ENCODE assay signal across 8 cellular contexts in the genomic region with DNA sequence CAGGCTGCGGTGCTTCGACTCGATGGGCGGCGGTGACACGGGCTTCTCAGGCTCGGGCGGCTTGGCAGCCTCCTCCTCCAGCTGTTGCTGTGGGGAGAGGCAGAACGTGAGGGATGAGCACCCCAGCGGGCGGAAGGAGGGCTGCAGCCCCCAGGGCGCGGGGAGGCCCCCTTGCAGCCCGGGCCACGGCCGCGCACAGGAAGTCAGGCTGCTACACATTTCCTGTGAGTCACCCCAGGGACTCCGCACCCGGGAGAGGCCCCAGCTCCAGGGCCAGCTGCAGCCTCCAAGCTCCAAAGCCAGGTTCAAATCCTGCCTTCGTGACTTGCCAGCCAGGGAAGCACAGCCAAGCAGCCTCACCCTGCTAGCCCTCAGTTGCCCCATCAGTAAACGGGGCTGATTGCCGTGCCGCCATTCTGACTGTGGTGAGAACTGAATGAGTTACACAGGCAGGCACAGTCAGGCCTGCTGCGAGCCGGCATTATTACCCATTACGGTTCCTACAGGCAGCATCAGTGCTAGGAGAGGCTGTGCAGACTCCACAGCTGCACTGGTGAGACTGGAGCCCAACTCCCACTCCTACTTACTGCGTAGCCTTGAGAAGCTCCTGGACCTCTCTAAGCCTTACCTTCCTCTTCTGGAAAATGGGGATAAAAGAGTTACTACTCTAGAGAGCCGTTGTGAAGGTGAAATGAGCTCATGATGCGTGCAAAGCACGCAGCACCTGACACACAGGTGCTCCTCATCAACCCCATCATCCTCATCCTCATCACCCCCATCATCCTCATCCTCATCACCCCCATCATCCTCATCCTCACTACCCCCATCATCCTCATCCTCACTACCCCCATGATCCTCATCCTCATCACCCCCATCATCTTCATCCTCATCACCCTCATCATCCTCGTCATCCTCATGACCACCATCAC.
DNase-seq lines count a peak whose midpoint lies in the region; ATAC-seq lines count a peak whose summit lies in the region.

No MANE protein-coding gene starts in this region.

- H3K36me3 Mint-ChIP-seq in stimulated activated naive CD8-positive, alpha-beta T cell treated with anti-CD3 and anti-CD28 coated beads, Interleukin-15, Interleukin-2, amounts not matched to agents 100 ng/mL and 50 ng/mL, for 24 hours (ENCODE audit: low read depth) = peaks cover 48% of the 10 kb centered on the region

- H3K4me1 ChIP-seq in SJCRH30 (peaks cover 18% of the 10 kb centered on the region), mesenchymal stem cell (ENCODE audit: control insufficient read depth, insufficient read depth, low read depth, low read length) (peaks cover 49% of the 10 kb centered on the region)

- peak overlapping the region; percentile 19 for H2BK15ac ChIP-seq in mesenchymal stem cell (ENCODE audit: low read depth, poor library complexity, severe bottlenecking)

- peak overlapping the region; percentile 57 for H2AK5ac ChIP-seq in mesenchymal stem cell (ENCODE audit: low read length, severe bottlenecking)

- H4K91ac ChIP-seq in mesenchymal stem cell (ENCODE audit: low read length) = peak overlapping the region; percentile 96

- H3K9me3 Mint-ChIP-seq in stimulated activated naive CD8-positive, alpha-beta T cell treated with anti-CD3 and anti-CD28 coated beads, Interleukin-15, Interleukin-2, amounts not matched to agents 100 ng/mL and 50 ng/mL, for 24 hours = peaks cover 4% of the 10 kb centered on the region

- peaks cover 43% of the 10 kb centered on the region for H3K4me1 Mint-ChIP-seq in stimulated activated naive CD8-positive, alpha-beta T cell treated with anti-CD3 and anti-CD28 coated beads, Interleukin-15, Interleukin-2, amounts not matched to agents 100 ng/mL and 50 ng/mL, for 24 hours (ENCODE audit: low read depth)

- H3K27me3 Mint-ChIP-seq in stimulated activated naive CD8-positive, alpha-beta T cell treated with anti-CD3 and anti-CD28 coated beads, Interleukin-15, Interleukin-2, amounts not matched to agents 100 ng/mL and 50 ng/mL, for 24 hours = no peaks in the 10 kb centered on the region

- H3K4ac ChIP-seq in mesenchymal stem cell (ENCODE audit: low read depth in 1 of 2, low read length in 2 of 2) = peak overlapping the region; percentile 92 to 97

- H3K79me1 ChIP-seq in mesenchymal stem cell (replicated peaks; ENCODE audit: low read length, poor library complexity, severe bottlenecking) = peaks cover 35% of the 10 kb centered on the region

- H3K23ac ChIP-seq in mesenchymal stem cell (ENCODE audit: low read length in 2 of 2) = peak overlapping the region in 1 of 2 experiments; percentile 16

- no peak overlapping the region for H3K9ac ChIP-seq in mesenchymal stem cell (ENCODE audit: low read length)

- peak overlapping the region; percentile 85 to 94 for H2BK12ac ChIP-seq in mesenchymal stem cell (ENCODE audit: low read length in 2 of 2)

- peak overlapping the region; percentile 87 for H2BK120ac ChIP-seq in mesenchymal stem cell (ENCODE audit: low read depth, low read length)

- peak overlapping the region; percentile 59 for H2BK5ac ChIP-seq in mesenchymal stem cell (ENCODE audit: low read depth, low read length, poor library complexity, severe bottlenecking)

- no peak overlapping the region for H2AFZ ChIP-seq in mesenchymal stem cell (ENCODE audit: low read depth, low read length)

- peak overlapping the region; percentile 93 for H4K8ac ChIP-seq in mesenchymal stem cell (ENCODE audit: low read length)

- H3K9me3 ChIP-seq in SJCRH30 (replicated peaks) = 0 out of 2 replicates have a peak, but pooled peaks cover 4% of the 10 kb centered on the region
- peaks cover 22% of the 10 kb centered on the region for H3K9me3 ChIP-seq in mesenchymal stem cell (ENCODE audit: control insufficient read depth, low read length)

- peak; percentile 72 to 75 for DNase-seq in SJCRH30
- DNase-seq in activated gamma-delta T cell (lab: John Stamatoyannopoulos, UW) = peak; percentile 90
- DNase-seq in mesenchymal stem cell = peak; percentile 93
- no peak for DNase-seq in HuH-7 (ENCODE audit: low spot score)
- no peak for DNase-seq in NCI-H748 (lab: John Stamatoyannopoulos, UW; ENCODE audit: unreplicated experiment)

- 53% methylated on average over 30 of the region's 31 CpGs for WGBS in mesenchymal stem cell

- H3K27ac ChIP-seq in SJCRH30 (0 out of 2 replicates have a peak overlapping the region, but pooled peaks have one; percentile 14), mesenchymal stem cell (ENCODE audit: low read length, poor library complexity, severe bottlenecking) (peak overlapping the region; percentile 81)

- ATAC-seq in GM18867 (IDR thresholded peaks at IDR 0.05; ENCODE audit: unreplicated experiment) (peak; percentile 95), HG02973 (IDR thresholded peaks at IDR 0.05; ENCODE audit: unreplicated experiment) (peak; percentile 92)

- H3K4me2 ChIP-seq in mesenchymal stem cell (ENCODE audit: low read length, poor library complexity, severe bottlenecking) = no peak overlapping the region

- H3K4me3 ChIP-seq in SJCRH30 = no peak overlapping the region
- no peak overlapping the region for H3K4me3 ChIP-seq in mesenchymal stem cell (ENCODE audit: insufficient read depth in 1 of 2, low read depth in 1 of 2, low read length in 2 of 2)

- H3K18ac ChIP-seq in mesenchymal stem cell (ENCODE audit: low read depth in 1 of 2, low read length in 2 of 2) = peak overlapping the region; percentile 85 to 98

- H3K36me3 ChIP-seq in SJCRH30 (peaks cover 55% of the 10 kb centered on the region), mesenchymal stem cell (ENCODE audit: control insufficient read depth in 1 of 2, insufficient read depth in 2 of 2, low read depth in 1 of 2, low read length in 2 of 2) (peaks cover 69 to 71% of the 10 kb centered on the region in 2 experiments)

- H3K27me3 ChIP-seq in SJCRH30 = no peaks in the 10 kb centered on the region
- H3K27me3 ChIP-seq in mesenchymal stem cell (ENCODE audit: control insufficient read depth in 1 of 2, insufficient read depth in 1 of 2, low read length in 2 of 2) = no peaks in the 10 kb centered on the region

- H3K4me3 Mint-ChIP-seq in stimulated activated naive CD8-positive, alpha-beta T cell treated with anti-CD3 and anti-CD28 coated beads, Interleukin-15, Interleukin-2, amounts not matched to agents 100 ng/mL and 50 ng/mL, for 24 hours = peak overlapping the region; percentile 45

- peak overlapping the region; percentile 75 for H3K27ac Mint-ChIP-seq in stimulated activated naive CD8-positive, alpha-beta T cell treated with anti-CD3 and anti-CD28 coated beads, Interleukin-15, Interleukin-2, amounts not matched to agents 100 ng/mL and 50 ng/mL, for 24 hours

- H3K14ac ChIP-seq in mesenchymal stem cell (ENCODE audit: low read length in 2 of 2) = peak overlapping the region in 1 of 2 experiments; percentile 89

Comparison
In these comparisons a context has a peak if more than half of its experiments do, and no peak if none do; other contexts are left out.
1. DNase-seq: peak in SJCRH30 (2 of 2), activated gamma-delta T cell (single experiment) and mesenchymal stem cell (single experiment); none in HuH-7 (single experiment) and NCI-H748 (single experiment).